8 cellular contexts compared by ENCODE assay signal in genomic region chr19:35000647-35001501, GRCh38.
DNase-seq lines count a peak whose midpoint lies in the region; TF ChIP-seq lines count a peak whose summit lies in the region.

No MANE protein-coding gene starts in this region.

- H3K27ac ChIP-seq in HUES48 (ENCODE audit: low read depth, low read length) = peak overlapping the region; percentile 99
- H3K27ac ChIP-seq in iPS-20b (ENCODE audit: low read length) = peak overlapping the region; percentile 68

- H3K27me3 ChIP-seq in HUES48 (ENCODE audit: control insufficient read depth, insufficient read depth, low read length) = no peaks in the 10 kb centered on the region
- H3K27me3 ChIP-seq in iPS-20b (ENCODE audit: insufficient read depth, low read length) = no peaks in the 10 kb centered on the region

- H3K9me3 ChIP-seq in HUES48 (ENCODE audit: control insufficient read depth, insufficient read depth, low read length) (no peaks in the 10 kb centered on the region), iPS-20b (ENCODE audit: insufficient read depth, low read depth, low read length) (no peaks in the 10 kb centered on the region)

- H3K36me3 ChIP-seq in HUES48 (ENCODE audit: control insufficient read depth, insufficient read depth, low read length) (peaks cover 29% of the 10 kb centered on the region), iPS-20b (ENCODE audit: insufficient read depth, low read depth, low read length) (peaks cover 35% of the 10 kb centered on the region)

- DNase-seq in GF-D8 (lab: John Stamatoyannopoulos, UW) (peak; percentile 50), T follicular helper cell (ENCODE audit: low read depth) (peak; percentile 56), astrocyte of the cerebellum (ENCODE audit: low read depth) (no peak), HPDE6-E6E7 (ENCODE audit: extremely low spot score) (no peak), putamen (ENCODE audit: low spot score) (no peak)
- DNase-seq in stimulated activated CD4-positive, alpha-beta T cell treated with anti-CD3 and anti-CD28 coated beads, Interleukin-12 subunit alpha, Interleukin-12 subunit beta, amount 100 ng/mL, for 24 hours (ENCODE audit: low read depth in 2 of 2) = peak; percentile 33 to 48

- H3K4me1 ChIP-seq in HUES48 (ENCODE audit: control insufficient read depth, insufficient read depth, low read length) (peaks cover 33% of the 10 kb centered on the region), iPS-20b (ENCODE audit: insufficient read depth, low read length) (peaks cover 25% of the 10 kb centered on the region)

- peak overlapping the region; percentile 74 for H3K4me3 ChIP-seq in HUES48 (ENCODE audit: low read depth, low read length)
- H3K4me3 ChIP-seq in astrocyte of the cerebellum (ENCODE audit: low read depth, low read length) = peak overlapping the region; percentile 77
- H3K4me3 ChIP-seq in iPS-20b (ENCODE audit: low read length) = peak overlapping the region; percentile 100

- in situ Hi-C loops in astrocyte of the cerebellum (cut with HindIII; ENCODE audit: low sequenced_read_pairs) = no loop called here

- TF ChIP-seq CTCF in astrocyte of the cerebellum (IDR thresholded peaks at IDR 0.05; ENCODE audit: low read depth, low read length, missing control alignments) = no peak

- H3K9ac ChIP-seq in HUES48 (ENCODE audit: low read depth, low read length) = peak overlapping the region; percentile 87
- peak overlapping the region; percentile 99 for H3K9ac ChIP-seq in iPS-20b (ENCODE audit: low read depth, low read length)

Comparison
In these comparisons a context has a peak if more than half of its experiments do, and no peak if none do; other contexts are left out.
1. DNase-seq: peak in GF-D8 (single experiment), T follicular helper cell (single experiment) and stimulated activated CD4-positive, alpha-beta T cell treated with anti-CD3 and anti-CD28 coated beads, Interleukin-12 subunit alpha, Interleukin-12 subunit beta, amount 100 ng/mL, for 24 hours (2 of 2); none in astrocyte of the cerebellum (single experiment), HPDE6-E6E7 (single experiment) and putamen (single experiment).
2. Peak in every context shown above with its lines, with median percentiles within 50 percentile points of each other: H3K4me3 ChIP-seq.